ENCODE assay signal across 20 cellular contexts in genomic region chr9:98990181-98990870, GRCh38. TPM values are rescaled to one million over a fixed set of nuclear protein-coding genes. Genes with fewer than 3 reads are reported as not detected.
DNase-seq lines count a peak whose midpoint lies in the region; ATAC-seq and TF ChIP-seq lines count a peak whose summit lies in the region.
"Had no signal": no experiment of that assay in that cellular context is flagged by ENCODE, and none has a peak within 500 bp of the region (broad histone marks: within the 10 kb centered on the region; RNA-seq: fewer than 3 reads in every experiment).

No MANE protein-coding gene starts in this region.

- no peak for TF ChIP-seq CTCF in HCT116 (IDR thresholded peaks at IDR 0.05 in 2 of 3, conservative IDR thresholded peaks at IDR 0.05 in 1 of 3; ENCODE audit: borderline replicate concordance in 1 of 3, insufficient read depth in 1 of 3, low read depth in 2 of 3, low read length in 2 of 3)
- no peak for TF ChIP-seq CTCF in brain microvascular endothelial cell (IDR thresholded peaks at IDR 0.05; ENCODE audit: low read depth, low read length, missing control alignments)

- BruUV-seq in HCT116 (replicated peaks; lab: Mats Ljungman, UMichigan) = no TSS peak

- H2BK120ac ChIP-seq in mesenchymal stem cell (ENCODE audit: low read depth, low read length) = peak overlapping the region; percentile 11

- peak overlapping the region in 1 of 2 experiments; percentile 22 for H3K14ac ChIP-seq in mesenchymal stem cell (ENCODE audit: low read length in 2 of 2)

- RAD21 ChIA-PET in HCT116 (lab: Charles Lee; ENCODE audit: low non-redundant PET in 1 of 2, low total read pairs in 2 of 2, uncharacterized antibody in 2 of 2, unreplicated experiment in 2 of 2) = no interaction called here

- H4K20me1 ChIP-seq in HCT116 (ENCODE audit: insufficient read depth) (no peaks in the 10 kb centered on the region), Karpas-422 (ENCODE audit: insufficient read depth, low read depth, low read length) (no peaks in the 10 kb centered on the region)

- POLR2A ChIA-PET in HCT116 (lab: Charles Lee) = no interaction called here

- H3K4me1 ChIP-seq in HCT116 (ENCODE audit: control insufficient read depth in 1 of 2, insufficient read depth in 2 of 2, low read length in 2 of 2) = peaks cover 0 to 13% of the 10 kb centered on the region in 2 experiments; a peak in 2 of 4 replicates
- peaks cover 28% of the 10 kb centered on the region for H3K4me1 ChIP-seq in mesenchymal stem cell (ENCODE audit: control insufficient read depth, insufficient read depth, low read depth, low read length)
- peaks cover 21 to 69% (median 67%) of the 10 kb centered on the region in 5 donors for H3K4me1 ChIP-seq in subcutaneous abdominal adipose tissue (ENCODE audit: control insufficient read depth in 5 of 5, insufficient read depth in 5 of 5, low read length in 5 of 5)
- H3K4me1 ChIP-seq in Karpas-422 (ENCODE audit: low read length) = peaks cover 8% of the 10 kb centered on the region; the same call in 1 of the 2 replicates
- H3K4me1 ChIP-seq: Caco-2, prostate gland had no signal

- peak overlapping the region; percentile 39 for H4K8ac ChIP-seq in mesenchymal stem cell (ENCODE audit: low read length)

- no peak for DNase-seq in HCT116 (ENCODE audit: low read depth, low spot score)
- DNase-seq in brain microvascular endothelial cell = no peak
- no peak for DNase-seq in mesenchymal stem cell
- DNase-seq in Karpas-422 = no peak
- DNase-seq in HCEC 1CT = no peak
- no peak for DNase-seq in NCI-H1694 treated with DMSO at 0.1 percent for 48 hours (lab: John Stamatoyannopoulos, UW)
- DNase-seq: activated CD4-positive, alpha-beta T cell treated with anti-CD3 and anti-CD28 coated beads, Interleukin-2, amount 50 U/mL, for 48 hours; activated naive CD4-positive, alpha-beta T cell treated with anti-CD3 and anti-CD28 coated beads, Interleukin-2, amount 50 U/mL, for 16 hours; activated T-cell treated with anti-CD3 and anti-CD28 coated beads, Interleukin-2, amount 50 U/mL, for 4 hours; AML-193; Caco-2; erythroblast; H7; natural killer cell; NCI-H2081 treated with DMSO at 0.1 percent for 48 hours; WERI-Rb-1 had no signal

- intact Hi-C loops in HCT116 (cut with micrococcal nuclease) = no loop called here

- H2BK15ac ChIP-seq in mesenchymal stem cell (ENCODE audit: low read depth, poor library complexity, severe bottlenecking) = no peak overlapping the region

- H4K91ac ChIP-seq in mesenchymal stem cell (ENCODE audit: low read length) = peak overlapping the region; percentile 92

- 79% methylated on average over 8 of the region's 8 CpGs for WGBS in mesenchymal stem cell

- H3K27ac ChIP-seq in HCT116 (ENCODE audit: low read depth, low read length) = no peak overlapping the region
- H3K27ac ChIP-seq in brain microvascular endothelial cell = peak overlapping the region; percentile 93
- H3K27ac ChIP-seq in mesenchymal stem cell (ENCODE audit: low read length, poor library complexity, severe bottlenecking) = peak overlapping the region; percentile 48
- H3K27ac ChIP-seq in subcutaneous abdominal adipose tissue (ENCODE audit: low read depth, low read length) = peak overlapping the region; percentile 81
- no peak overlapping the region for H3K27ac ChIP-seq in Karpas-422 (ENCODE audit: low read length)
- H3K27ac ChIP-seq: prostate gland, WERI-Rb-1 had no signal

- H2BK12ac ChIP-seq in mesenchymal stem cell (ENCODE audit: low read length in 2 of 2) = peak overlapping the region; percentile 85 to 92

- H3K36me3 ChIP-seq in HCT116 (ENCODE audit: control insufficient read depth in 1 of 2, insufficient read depth in 2 of 2, low read length in 2 of 2) (no peaks in the 10 kb centered on the region), brain microvascular endothelial cell (replicated peaks) (no peaks in the 10 kb centered on the region), mesenchymal stem cell (ENCODE audit: control insufficient read depth in 1 of 2, insufficient read depth in 2 of 2, low read depth in 1 of 2, low read length in 2 of 2) (no peaks in the 10 kb centered on the region), subcutaneous abdominal adipose tissue (ENCODE audit: control insufficient read depth in 5 of 5, insufficient read depth in 5 of 5, low read length in 5 of 5) (peaks cover 0 to 56% (median 42%) of the 10 kb centered on the region in 5 donors), Karpas-422 (ENCODE audit: insufficient read depth, low read length) (no peaks in the 10 kb centered on the region)
- H3K36me3 ChIP-seq: prostate gland, WERI-Rb-1 had no signal

- no peak for TF ChIP-seq POLR2A in HCT116 (IDR thresholded peaks at IDR 0.05; ENCODE audit: borderline replicate concordance, extremely low read depth, insufficient read depth, insufficient read length)

- ATAC-seq in HCT116 (no peak), HG02852 (IDR thresholded peaks at IDR 0.05; ENCODE audit: unreplicated experiment) (no peak)
- ATAC-seq: activated T-cell treated with anti-CD3 and anti-CD28 coated beads, Interleukin-2, amount 50 U/mL, for 4 hours; natural killer cell had no signal

- no peak overlapping the region for H2BK5ac ChIP-seq in mesenchymal stem cell (ENCODE audit: low read depth, low read length, poor library complexity, severe bottlenecking)

- H3K4me2 ChIP-seq in HCT116 (ENCODE audit: low read length) = peak overlapping the region; percentile 19; the same call in 1 of the 2 replicates
- H3K4me2 ChIP-seq in mesenchymal stem cell (ENCODE audit: low read length, poor library complexity, severe bottlenecking) = no peak overlapping the region
- no peak overlapping the region for H3K4me2 ChIP-seq in Karpas-422 (ENCODE audit: low read depth, low read length, poor library complexity, severe bottlenecking)

- no peak overlapping the region for H3K23ac ChIP-seq in mesenchymal stem cell (ENCODE audit: low read length in 2 of 2)

- H3K79me2 ChIP-seq in HCT116 (ENCODE audit: insufficient read depth, low read length) (no peaks in the 10 kb centered on the region), Karpas-422 (ENCODE audit: low read length) (no peaks in the 10 kb centered on the region)

- no peak overlapping the region for H3K4me3 ChIP-seq in HCT116 (replicated peaks in 1 of 2; ENCODE audit: low read depth in 1 of 2, low read length in 2 of 2)
- no peak overlapping the region for H3K4me3 ChIP-seq in brain microvascular endothelial cell (ENCODE audit: low read depth, low read length)
- H3K4me3 ChIP-seq in mesenchymal stem cell (ENCODE audit: insufficient read depth in 1 of 2, low read depth in 1 of 2, low read length in 2 of 2) = no peak overlapping the region
- no peak overlapping the region for H3K4me3 ChIP-seq in subcutaneous abdominal adipose tissue (ENCODE audit: low read depth in 1 of 5, low read length in 5 of 5)
- H3K4me3 ChIP-seq in Karpas-422 (ENCODE audit: low read length) = no peak overlapping the region
- H3K4me3 ChIP-seq: prostate gland had no signal

- H3K79me1 ChIP-seq in mesenchymal stem cell (replicated peaks; ENCODE audit: low read length, poor library complexity, severe bottlenecking) = no peaks in the 10 kb centered on the region

- in situ Hi-C loops in brain microvascular endothelial cell (cut with HindIII; ENCODE audit: low pct_ligation_motif_present, low sequenced_read_pairs) = loop anchor here (25.0 kb wide), 1 partner anchor 128 kb away; no protein-coding TSS in a partner anchor

- H3K4ac ChIP-seq in mesenchymal stem cell (ENCODE audit: low read depth in 1 of 2, low read length in 2 of 2) = peak overlapping the region; percentile 43 to 49

- H2AK5ac ChIP-seq in mesenchymal stem cell (ENCODE audit: low read length, severe bottlenecking) = peak overlapping the region; percentile 78

- H3K9me2 ChIP-seq in HCT116 (ENCODE audit: insufficient read depth) = no peaks in the 10 kb centered on the region; the same call in 1 of the 2 replicates
- H3K9me2 ChIP-seq in Karpas-422 (replicated peaks; ENCODE audit: insufficient read depth, low read length) = no peaks in the 10 kb centered on the region

- H3K9ac ChIP-seq in HCT116 (ENCODE audit: low read length) (no peak overlapping the region), mesenchymal stem cell (ENCODE audit: low read length) (peak overlapping the region; percentile 17), subcutaneous abdominal adipose tissue (ENCODE audit: low read length in 5 of 5) (peak overlapping the region in 1 of 5 donors; percentile 22), Karpas-422 (ENCODE audit: low read length) (no peak overlapping the region)

- H3K18ac ChIP-seq in mesenchymal stem cell (ENCODE audit: low read depth in 1 of 2, low read length in 2 of 2) = peak overlapping the region; percentile 82 to 83

- no peak for TF ChIP-seq RAD21 in HCT116 (IDR thresholded peaks at IDR 0.05; ENCODE audit: low read depth)

- CTCF ChIA-PET in HCT116 (lab: Charles Lee) = interaction anchor here (1.1 kb wide), 1 partner anchor 142 kb away, joined by 3 read pairs; no protein-coding TSS in a partner anchor

- H2AFZ ChIP-seq in HCT116 (ENCODE audit: low read depth, low read length, poor library complexity, severe bottlenecking) (no peak overlapping the region), mesenchymal stem cell (ENCODE audit: low read depth, low read length) (no peak overlapping the region), Karpas-422 (ENCODE audit: low read length) (no peak overlapping the region)

- H3K27me3 ChIP-seq in HCT116 (ENCODE audit: insufficient read depth, low read length) = no peaks in the 10 kb centered on the region
- H3K27me3 ChIP-seq in brain microvascular endothelial cell (replicated peaks) = no peaks in the 10 kb centered on the region
- peaks cover 0 to 24% of the 10 kb centered on the region in 2 experiments for H3K27me3 ChIP-seq in mesenchymal stem cell (ENCODE audit: control insufficient read depth in 1 of 2, insufficient read depth in 1 of 2, low read length in 2 of 2)
- no peaks in the 10 kb centered on the region for H3K27me3 ChIP-seq in subcutaneous abdominal adipose tissue (ENCODE audit: control insufficient read depth in 5 of 5, insufficient read depth in 4 of 5, low read length in 5 of 5)
- H3K27me3 ChIP-seq in Karpas-422 (ENCODE audit: low read length) = no peaks in the 10 kb centered on the region

- no peaks in the 10 kb centered on the region for H3K9me3 ChIP-seq in HCT116 (ENCODE audit: control insufficient read depth in 1 of 2, insufficient read depth in 1 of 2, low read depth in 1 of 2, low read length in 2 of 2)
- H3K9me3 ChIP-seq in mesenchymal stem cell (ENCODE audit: control insufficient read depth, low read length) = no peaks in the 10 kb centered on the region
- no peaks in the 10 kb centered on the region for H3K9me3 ChIP-seq in subcutaneous abdominal adipose tissue (ENCODE audit: control insufficient read depth in 5 of 5, low read length in 5 of 5)
- no peaks in the 10 kb centered on the region for H3K9me3 ChIP-seq in Karpas-422 (ENCODE audit: low read length)
- H3K9me3 ChIP-seq: Caco-2, prostate gland had no signal

TF ChIP-seq in HCT116, 20 proteins besides CTCF, POLR2A, EP300 and RAD21 (continues in another document):
- TF ChIP-seq FOSL1 (IDR thresholded peaks at IDR 0.05; ENCODE audit: low read depth) = no peak
- TF ChIP-seq ZFX (IDR thresholded peaks at IDR 0.05) = no peak
- no peak for TF ChIP-seq EGR1 (IDR thresholded peaks at IDR 0.05; ENCODE audit: low read depth)
- no peak for TF ChIP-seq SIN3A (IDR thresholded peaks at IDR 0.05; ENCODE audit: low read depth)

RNA-seq across cellular contexts. Expression of gene COL15A1, which starts 46.6 kb away (rescaled TPM):
- 0.15 TPM for total RNA-seq in HCT116 (2021; ENCODE audit: unreplicated experiment)
- 0.01 and 0.03 TPM in 2 replicates for polyA plus RNA-seq in HCT116 (2012)
- 4.3 TPM for polyA plus RNA-seq in mesenchymal stem cell (2013, experiment 1 of 2)
- 4.2 TPM for polyA plus RNA-seq in mesenchymal stem cell (2013, experiment 2 of 2)
- total RNA-seq in Karpas-422 (2014; rRNA removed; shearing (Covaris generic); ENCODE audit: low replicate concordance) = 0.40 and 0.93 TPM in 2 replicates
- total RNA-seq: Caco-2, H7 had no signal
- polyA plus RNA-seq: mammary epithelial cell had no signal

Comparison
In these comparisons a context has a peak if more than half of its experiments do, and no peak if none do; other contexts are left out.
1. H3K27ac ChIP-seq: peak in brain microvascular endothelial cell (single experiment), mesenchymal stem cell (single experiment) and subcutaneous abdominal adipose tissue (single experiment); none in HCT116 (single experiment) and Karpas-422 (single experiment).